ENCODE assay signal across 10 cellular contexts in genomic region chr11:68128682-68129327, GRCh38. TPM values are rescaled to one million over a fixed set of nuclear protein-coding genes. Genes with fewer than 3 reads are reported as not detected.
DNase-seq lines count a peak whose midpoint lies in the region; ATAC-seq and TF ChIP-seq lines count a peak whose summit lies in the region.
"Had no signal": no experiment of that assay in that cellular context is flagged by ENCODE, and none has a peak within 500 bp of the region (broad histone marks: within the 10 kb centered on the region; RNA-seq: fewer than 3 reads in every experiment).

No MANE protein-coding gene starts in this region.

- CTCF ChIA-PET in Panc1 (lab: Charles Lee): interaction anchor here (1.1 kb wide), 1 partner anchor 36 kb away, joined by 8 read pairs; no protein-coding TSS in a partner anchor

- peaks cover 4% of the 10 kb centered on the region for H3K4me1 Mint-ChIP-seq in neural crest cell

- H3K4me1 ChIP-seq in ACC112 (ENCODE audit: control insufficient read depth, insufficient read depth, low read length, unreplicated experiment): no peaks in the 10 kb centered on the region
- peaks cover 48% of the 10 kb centered on the region for H3K4me1 ChIP-seq in Panc1 (ENCODE audit: control insufficient read depth, insufficient read depth, low read length)

- no peak overlapping the region for H3K27ac Mint-ChIP-seq in neural crest cell (ENCODE audit: unreplicated experiment)

- POLR2A ChIA-PET in Panc1 (lab: Charles Lee): no interaction called here

- H3K36me3 Mint-ChIP-seq in neural crest cell (ENCODE audit: low read depth): peaks cover 5% of the 10 kb centered on the region

- in situ Hi-C loops in Panc1 (cut with HindIII; ENCODE audit: low pct_unique_long_range_greater_than_20kb, low sequenced_read_pairs): no loop called here

- no peak for TF ChIP-seq CTCF in Panc1 (IDR thresholded peaks at IDR 0.05)
- TF ChIP-seq CTCF in fibroblast of pulmonary artery (IDR thresholded peaks at IDR 0.05; ENCODE audit: low read length, missing control alignments): no peak
- no peak for TF ChIP-seq CTCF in neural crest cell (conservative IDR thresholded peaks at IDR 0.05)

- ATAC-seq in Panc1: peak; percentile 66
- no peak for ATAC-seq in HG03025 (IDR thresholded peaks at IDR 0.05; ENCODE audit: low FRiP score, unreplicated experiment)

- H3K27me3 ChIP-seq in ACC112 (ENCODE audit: insufficient read depth, low read length) (no peaks in the 10 kb centered on the region), Panc1 (ENCODE audit: control insufficient read depth, insufficient read depth, low read length) (no peaks in the 10 kb centered on the region)

- peaks cover 8% of the 10 kb centered on the region for H3K9me3 Mint-ChIP-seq in neural crest cell

- DNase-seq in Panc1 (ENCODE audit: low read depth, low spot score) (no peak), fibroblast of pulmonary artery (ENCODE audit: low read depth) (peak; percentile 86), neural crest cell (ENCODE audit: low read depth, low spot score) (no peak), cortex of kidney (lab: John Stamatoyannopoulos, UW) (no peak), glomerular visceral epithelial cell (ENCODE audit: extremely low spot score) (no peak), H4 (ENCODE audit: low spot score) (no peak)
- DNase-seq: activated naive CD4-positive, alpha-beta T cell had no signal

- no peaks in the 10 kb centered on the region for H3K27me3 Mint-ChIP-seq in neural crest cell (ENCODE audit: low read depth)

- no TSS peak for BruUV-seq in Panc1 (replicated peaks; lab: Mats Ljungman, UMichigan)

- H3K27ac ChIP-seq in ACC112 (ENCODE audit: low read depth, low read length) (no peak overlapping the region), Panc1 (ENCODE audit: low read length) (peak overlapping the region; percentile 78)
- H3K27ac ChIP-seq: C4-2B had no signal

- peaks cover 7% of the 10 kb centered on the region; the same call in 1 of the 2 replicates for H3K9me3 ChIP-seq in Panc1 (ENCODE audit: control insufficient read depth, insufficient read depth, low read depth, low read length)

- intact Hi-C loops in Panc1 (cut with micrococcal nuclease; ENCODE audit: unreplicated experiment): no loop called here

- H3K4me3 ChIP-seq in ACC112 (ENCODE audit: low read depth, low read length) (peak overlapping the region; percentile 69), Panc1 (ENCODE audit: low read depth in 2 of 2, low read length in 2 of 2) (peak overlapping the region; percentile 40 to 63), fibroblast of pulmonary artery (replicated peaks; ENCODE audit: low read depth, low read length) (peak overlapping the region; percentile 47)

- no peaks in the 10 kb centered on the region for H3K79me2 ChIP-seq in ACC112 (ENCODE audit: control insufficient read depth, insufficient read depth, low read length, unreplicated experiment)

- H3K36me3 ChIP-seq in ACC112 (ENCODE audit: insufficient read depth, low read length): no peaks in the 10 kb centered on the region
- no peaks in the 10 kb centered on the region for H3K36me3 ChIP-seq in Panc1 (ENCODE audit: control insufficient read depth, insufficient read depth, low read length)

- peak overlapping the region; percentile 79 for H3K4me3 Mint-ChIP-seq in neural crest cell

- H2AFZ ChIP-seq in ACC112 (ENCODE audit: low read length, unreplicated experiment): no peak overlapping the region

RNA-seq across cellular contexts. Expression of gene CHKA, which starts 7.6 kb away (rescaled TPM):
- total RNA-seq in Panc1 (2021; ENCODE audit: unreplicated experiment) (136 TPM), neural crest cell (44.2 and 46.4 TPM in 2 replicates)
- polyA plus RNA-seq in Panc1 (2012; ENCODE audit: insufficient read length): 60.6 TPM
- 9.4 and 9.8 TPM in 2 replicates for total RNA-seq in H4 (2014; rRNA removed; shearing (Covaris generic))
